Comparison of ENCODE assay signal across 8 cellular contexts in the genomic region with DNA sequence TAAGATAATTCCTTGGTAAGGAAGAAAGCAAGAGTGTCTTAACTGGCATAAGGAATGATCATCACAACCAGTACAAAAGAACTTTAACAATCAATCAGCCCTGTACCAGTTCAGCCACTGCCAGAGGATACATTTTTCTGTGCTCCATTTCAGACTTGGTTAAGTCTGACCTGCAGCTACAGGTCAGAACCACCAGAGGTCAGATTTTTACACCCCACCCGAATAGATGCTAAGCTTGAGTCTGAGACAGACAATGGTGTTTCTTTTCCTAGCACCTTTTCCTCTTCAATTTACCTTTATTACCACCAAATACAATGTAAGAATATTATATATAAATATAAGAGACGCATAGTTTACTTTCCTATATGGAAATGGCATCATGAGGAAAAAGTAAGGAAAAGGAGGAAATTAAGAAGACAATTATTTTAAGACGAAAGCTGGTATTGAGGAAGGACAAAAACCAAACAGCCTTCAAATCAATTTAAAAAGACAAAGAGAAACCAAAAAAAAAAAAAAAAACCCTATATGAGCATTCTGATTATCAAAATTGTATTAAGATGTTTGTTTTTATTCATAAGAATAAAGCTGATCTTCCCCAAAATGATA.
DNase-seq lines count a peak whose midpoint lies in the region; ATAC-seq, FAIRE-seq and TF ChIP-seq lines count a peak whose summit lies in the region.

No MANE protein-coding gene starts in this region.

- no peak for DNase-seq in CD8-positive, alpha-beta T cell
- DNase-seq in MV-4-11 (lab: John Stamatoyannopoulos, UW) (peak; percentile 5), GM12878 (ENCODE audit: low read depth, low spot score) (no peak), inferior parietal cortex (ENCODE audit: extremely low spot score) (peak; percentile 57), tibial artery (no peak)
- no peak for DNase-seq in activated CD8-positive, alpha-beta memory T cell treated with anti-CD3 and anti-CD28 coated beads for 24 hours

- TF ChIP-seq RAD21 in GM12878 (IDR thresholded peaks at IDR 0.05; ENCODE audit: insufficient read depth, low read depth, low read length), result peak; percentile 79

- H3K9me3 ChIP-seq in CD8-positive, alpha-beta T cell (ENCODE audit: low read length), result no peaks in the 10 kb centered on the region
- no peaks in the 10 kb centered on the region for H3K9me3 ChIP-seq in GM12878 (replicated peaks; ENCODE audit: control insufficient read depth, insufficient read depth, low read length)
- H3K9me3 ChIP-seq in tibial artery, result no peaks in the 10 kb centered on the region

- TF ChIP-seq EP300 in GM12878 (IDR thresholded peaks at IDR 0.05; ENCODE audit: borderline replicate concordance in 1 of 2, control insufficient read depth in 1 of 2, low read depth in 2 of 2, low read length in 2 of 2), result no peak

- H3K27ac ChIP-seq in CD8-positive, alpha-beta T cell (ENCODE audit: low read depth, low read length), result no peak overlapping the region
- no peak overlapping the region for H3K27ac ChIP-seq in GM12878 (ENCODE audit: control insufficient read depth, insufficient read depth)
- no peak overlapping the region for H3K27ac ChIP-seq in tibial artery

- TF ChIP-seq CTCF in CD8-positive, alpha-beta T cell (IDR thresholded peaks at IDR 0.05), result peak; percentile 49
- peak; percentile 68 to 79 (median 71) for TF ChIP-seq CTCF in GM12878 (IDR thresholded peaks at IDR 0.05 in 2 of 3, conservative IDR thresholded peaks at IDR 0.05 in 1 of 3; ENCODE audit: control insufficient read depth in 2 of 3, extremely low read depth in 1 of 3, insufficient read depth in 1 of 3, low read depth in 3 of 3, low read length in 3 of 3)
- TF ChIP-seq CTCF in tibial artery (IDR thresholded peaks at IDR 0.05), result peak; percentile 64 to 80

- POLR2A ChIA-PET in CD8-positive, alpha-beta T cell (lab: Charles Lee), result no interaction called here
- POLR2A ChIA-PET in GM12878 (lab: Charles Lee), result interaction anchor here (0.6 kb wide), 1 partner anchor 140 kb away, joined by 6 read pairs; no protein-coding TSS in a partner anchor

- peaks cover 9% of the 10 kb centered on the region for H3K27me3 ChIP-seq in CD8-positive, alpha-beta T cell (ENCODE audit: insufficient read depth, low read length)
- H3K27me3 ChIP-seq in GM12878 (replicated peaks in 1 of 2; ENCODE audit: control insufficient read depth in 2 of 2, insufficient read depth in 2 of 2, low read length in 1 of 2) (peaks cover 0 to 7% of the 10 kb centered on the region in 2 experiments; a peak in 2 of 4 replicates), tibial artery (no peaks in the 10 kb centered on the region)

- H3K4me3 ChIP-seq in CD8-positive, alpha-beta T cell (ENCODE audit: low read depth, low read length), result no peak overlapping the region
- H3K4me3 ChIP-seq in GM12878, result no peak overlapping the region
- H3K4me3 ChIP-seq in tibial artery, result no peak overlapping the region

- no peaks in the 10 kb centered on the region for H3K9me3 Mint-ChIP-seq in CD8-positive, alpha-beta T cell

- no peaks in the 10 kb centered on the region for H3K4me1 ChIP-seq in CD8-positive, alpha-beta T cell (ENCODE audit: insufficient read depth, low read length)
- no peaks in the 10 kb centered on the region for H3K4me1 ChIP-seq in GM12878 (ENCODE audit: control insufficient read depth, insufficient read depth, low read length)
- peaks cover 0 to 14% (median 7%) of the 10 kb centered on the region in 4 donors for H3K4me1 ChIP-seq in tibial artery

- H2AFZ ChIP-seq in GM12878 (ENCODE audit: control insufficient read depth, low read depth, low read length), result no peak overlapping the region

- no peaks in the 10 kb centered on the region for H3K36me3 ChIP-seq in CD8-positive, alpha-beta T cell (ENCODE audit: insufficient read depth, low read length)
- H3K36me3 ChIP-seq in GM12878 (ENCODE audit: control insufficient read depth in 2 of 2, insufficient read depth in 2 of 2, low read length in 1 of 2) (no peaks in the 10 kb centered on the region), tibial artery (no peaks in the 10 kb centered on the region)

- peaks cover 23% of the 10 kb centered on the region for H3K27me3 Mint-ChIP-seq in CD8-positive, alpha-beta T cell (ENCODE audit: low read depth)

- SMC1A ChIA-PET in GM12878 (lab: Charles Lee; ENCODE audit: uncharacterized antibody, unreplicated experiment), result interaction anchor here (1.0 to 2.8 kb wide), 6 partner anchors 10 to 428 kb away, joined by 3 to 28 read pairs (median 4); no protein-coding TSS in a partner anchor

- no peaks in the 10 kb centered on the region for H3K36me3 Mint-ChIP-seq in CD8-positive, alpha-beta T cell

- H3K4me1 Mint-ChIP-seq in CD8-positive, alpha-beta T cell (ENCODE audit: low read depth), result peaks cover 7% of the 10 kb centered on the region

- ATAC-seq in CD8-positive, alpha-beta T cell, result no peak
- ATAC-seq in GM18508 (IDR thresholded peaks at IDR 0.05; ENCODE audit: insufficient read depth, unreplicated experiment), result peak; percentile 84
- peak; percentile 87 for ATAC-seq in HG02759 (IDR thresholded peaks at IDR 0.05; ENCODE audit: unreplicated experiment)
- peak; percentile 89 for ATAC-seq in GM12878

- no peak overlapping the region for H3K9ac ChIP-seq in GM12878 (ENCODE audit: control insufficient read depth, insufficient read depth, low read length)

- no peak overlapping the region for H3K27ac Mint-ChIP-seq in CD8-positive, alpha-beta T cell

- CTCF ChIA-PET in CD8-positive, alpha-beta T cell (lab: Charles Lee), result interaction anchor here (1.0 to 1.4 kb wide), 2 partner anchors 14 to 61 kb away, joined by 3 read pairs; no protein-coding TSS in a partner anchor
- CTCF ChIA-PET in GM12878 (lab: Yijun Ruan, JAX), result interaction anchor here (0.6 to 5.0 kb wide), 14 partner anchors 9 to 706 kb away, joined by 3 to 61 read pairs (median 4); no protein-coding TSS in a partner anchor

- H3K4me2 ChIP-seq in GM12878 (ENCODE audit: control insufficient read depth, insufficient read depth), result no peak overlapping the region

- 31% methylated on average over 3 of the region's 3 CpGs for WGBS in GM12878 (ENCODE audit: insufficient coverage, insufficient replicate concordance, low lambda C conversion rate, missing lambda C conversion rate)

- in situ Hi-C loops in GM12878 (cut with MboI), result loop anchor here (5.0 to 10.0 kb wide), 2 partner anchors 421 to 704 kb away; no protein-coding TSS in a partner anchor

- intact Hi-C loops in CD8-positive, alpha-beta T cell (cut with DNase I, micrococcal nuclease), result loop anchor here in 1 of 2 experiments (2.0 to 10.0 kb wide), 3 partner anchors 431 to 706 kb away; no protein-coding TSS in a partner anchor
- intact Hi-C loops in GM12878 (cut with micrococcal nuclease; ENCODE audit: unreplicated experiment) (loop anchor here (1.0 to 5.0 kb wide), 3 partner anchors 356 to 706 kb away; no protein-coding TSS in a partner anchor), tibial artery (cut with DNase I; ENCODE audit: low total_unique reads) (no loop called here)

- no peak overlapping the region for H3K4me3 Mint-ChIP-seq in CD8-positive, alpha-beta T cell

- H4K20me1 ChIP-seq in GM12878 (ENCODE audit: control insufficient read depth, insufficient read depth), result no peaks in the 10 kb centered on the region

- FAIRE-seq in GM12878 (lab: Jason Lieb, UNC), result peak; percentile 68

- RAD21 ChIA-PET in GM12878 (lab: Charles Lee; ENCODE audit: unreplicated experiment), result interaction anchor here (0.7 to 2.9 kb wide), 10 partner anchors 9 to 705 kb away, joined by 3 to 28 read pairs (median 4); no protein-coding TSS in a partner anchor

- TF ChIP-seq POLR2A in GM12878 (IDR thresholded peaks at IDR 0.05; ENCODE audit: low read depth, low read length), result no peak

- H3K79me2 ChIP-seq in GM12878 (ENCODE audit: control insufficient read depth, insufficient read depth, low read length), result no peaks in the 10 kb centered on the region

- no TSS peak for BruUV-seq in GM12878 (replicated peaks; lab: Mats Ljungman, UMichigan)

TF ChIP-seq in GM12878, 131 proteins besides CTCF, POLR2A, EP300 and RAD21:
- TF ChIP-seq NR2C2 (IDR thresholded peaks at IDR 0.05; ENCODE audit: borderline replicate concordance, control insufficient read depth, insufficient read length, low read depth) (no peak), ETV6 (conservative IDR thresholded peaks at IDR 0.05 in 1 of 2, IDR thresholded peaks at IDR 0.05 in 1 of 2; ENCODE audit: borderline replicate concordance in 1 of 2, low read depth in 1 of 2) (no peak), SMC3 (IDR thresholded peaks at IDR 0.05; ENCODE audit: borderline replicate concordance, low read length) (peak; percentile 86), YY1 (IDR thresholded peaks at IDR 0.05; ENCODE audit: low read depth, low read length) (0 out of 2 replicates have a peak, but pooled peaks have one; percentile 21)
TF ChIP-seq in GM12878: peak in this region for 2.

Comparison
In these comparisons a context has a peak if more than half of its experiments do, and no peak if none do; other contexts are left out.
1. DNase-seq: peak in MV-4-11 (single experiment) and inferior parietal cortex (single experiment); none in CD8-positive, alpha-beta T cell (0 of 7), GM12878 (single experiment), tibial artery (0 of 2) and activated CD8-positive, alpha-beta memory T cell treated with anti-CD3 and anti-CD28 coated beads for 24 hours (single experiment).
2. Peak in every context shown above with its lines, with median percentiles within 50 percentile points of each other: CTCF ChIP-seq.